Comparison of ENCODE assay signal across 8 cellular contexts in the genomic region with DNA sequence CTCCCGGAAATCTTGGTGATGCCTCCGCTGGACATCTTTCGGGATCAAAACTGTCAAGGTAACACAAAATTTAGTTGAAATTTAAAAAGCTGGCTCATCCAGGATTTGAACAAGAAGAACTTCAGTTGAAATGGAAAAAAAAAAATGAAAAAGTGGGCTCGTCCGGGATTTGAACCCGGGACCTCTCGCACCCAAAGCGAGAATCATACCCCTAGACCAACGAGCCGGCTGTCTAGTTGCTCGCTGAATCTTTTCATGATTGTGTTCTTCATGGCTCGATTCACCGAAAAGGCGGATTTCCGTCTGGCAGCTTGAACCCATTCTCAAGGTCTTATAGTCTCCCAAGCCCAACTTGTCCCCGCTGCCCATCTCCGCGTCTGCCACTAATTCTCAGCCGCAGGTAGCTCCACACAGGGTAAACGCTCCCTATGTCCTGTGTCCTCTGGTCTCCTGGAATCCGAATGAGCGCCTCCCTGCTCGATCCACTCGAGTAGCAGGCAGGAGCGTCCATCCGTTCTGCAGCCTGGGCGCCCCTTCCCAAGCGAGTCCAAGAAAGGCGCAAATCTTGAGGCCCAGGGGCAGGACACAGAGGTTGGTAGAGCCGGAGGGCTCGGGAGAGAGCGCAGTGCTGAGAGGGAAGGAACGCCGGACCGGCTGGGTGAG. TPM values are rescaled to one million over a fixed set of nuclear protein-coding genes. Genes with fewer than 3 reads are reported as not detected.
DNase-seq lines count a peak whose midpoint lies in the region; ATAC-seq and TF ChIP-seq lines count a peak whose summit lies in the region.

No MANE protein-coding gene starts in this region.

- H3K36me3 ChIP-seq in smooth muscle cell (ENCODE audit: low read depth) = no peaks in the 10 kb centered on the region

- H3K9ac ChIP-seq in smooth muscle cell (ENCODE audit: low read depth) = no peak overlapping the region

- H3F3A ChIP-seq in smooth muscle cell (ENCODE audit: low read depth) = peaks cover 3% of the 10 kb centered on the region

- no peaks in the 10 kb centered on the region for H3K79me2 ChIP-seq in smooth muscle cell (ENCODE audit: low read depth)

- peak; percentile 92 for DNase-seq in G401 (ENCODE audit: low spot score)
- no peak for DNase-seq in RWPE1 (ENCODE audit: low spot score)
- peak; percentile 85 for DNase-seq in astrocyte of the hippocampus (ENCODE audit: low read depth, low spot score)
- no peak for DNase-seq in smooth muscle cell (lab: John Stamatoyannopoulos, UW; ENCODE audit: unreplicated experiment)
- DNase-seq in NCI-H187 (lab: John Stamatoyannopoulos, UW) = no peak
- no peak for DNase-seq in NCI-H524 (lab: John Stamatoyannopoulos, UW)

- no peaks in the 10 kb centered on the region for H3K27me3 ChIP-seq in smooth muscle cell (ENCODE audit: low read depth)

- TF ChIP-seq CTCF in RWPE1 (conservative IDR thresholded peaks at IDR 0.05; ENCODE audit: low read depth) (no peak), smooth muscle cell (IDR thresholded peaks at IDR 0.05; ENCODE audit: borderline replicate concordance, insufficient read depth, poor library complexity, severe bottlenecking) (no peak)

- peak overlapping the region; percentile 65 for H3K4me3 ChIP-seq in iPS-18c (ENCODE audit: insufficient read depth, low read depth, low read length)
- H3K4me3 ChIP-seq in smooth muscle cell = peak overlapping the region; percentile 73

- POLR2A ChIA-PET in RWPE1 (lab: Yijun Ruan, JAX; ENCODE audit: low non-redundant PET) = interaction anchor here (1.7 kb wide), 1 partner anchor 16 kb away, joined by 4 read pairs; a partner anchor contains a TSS

- in situ Hi-C loops in G401 (cut with HindIII; ENCODE audit: low sequenced_read_pairs) = no loop called here

- no peaks in the 10 kb centered on the region for H3K9me3 ChIP-seq in iPS-18c (ENCODE audit: control insufficient read depth, insufficient read depth, low read length)
- H3K9me3 ChIP-seq in smooth muscle cell (replicated peaks; ENCODE audit: low read depth) = no peaks in the 10 kb centered on the region

- H3K27ac ChIP-seq in RWPE1 (peak overlapping the region; percentile 93), smooth muscle cell (ENCODE audit: low read depth) (peak overlapping the region; percentile 60)

- WGBS in smooth muscle cell (ENCODE audit: low lambda C conversion rate) = 1% methylated on average over 35 of the region's 35 CpGs

- no peak for ATAC-seq in HG02610 (IDR thresholded peaks at IDR 0.05; ENCODE audit: unreplicated experiment)

- peak overlapping the region; percentile 91 for H2AFZ ChIP-seq in smooth muscle cell (ENCODE audit: low read depth)

- H4K20me1 ChIP-seq in smooth muscle cell (ENCODE audit: low read depth) = no peaks in the 10 kb centered on the region

- H3K4me1 ChIP-seq in smooth muscle cell (ENCODE audit: low read depth) = peaks cover 8% of the 10 kb centered on the region

- CTCF ChIA-PET in RWPE1 (lab: Yijun Ruan, JAX) = interaction anchor here (0.5 to 4.9 kb wide), 6 partner anchors 13 to 387 kb away, joined by 3 to 24 read pairs (median 4); a partner anchor contains a TSS

- H3K4me2 ChIP-seq in smooth muscle cell = peak overlapping the region; percentile 93

RNA-seq across cellular contexts. Expression of a gene that starts 16.2 kb away (rescaled TPM):
- 3.9 and 5.1 TPM in 2 replicates for total RNA-seq in G401 (2014; rRNA removed; shearing (Covaris generic))
- 3.4 TPM in 1 of 2 replicates, not detected in the other for total RNA-seq in smooth muscle cell
- polyA plus RNA-seq in smooth muscle cell = 0.45 TPM in 1 of 2 replicates, not detected in the other

RNA-seq across cellular contexts. Expression of a gene that starts 34.2 kb away (rescaled TPM):
- 23.0 and 27.3 TPM in 2 replicates for total RNA-seq in G401 (2014; rRNA removed; shearing (Covaris generic))
- 6.3 and 7.5 TPM in 2 replicates for total RNA-seq in smooth muscle cell
- polyA plus RNA-seq in smooth muscle cell = 2.4 and 2.6 TPM in 2 replicates

RNA-seq across cellular contexts. Expression of a gene that starts 41.4 kb away (rescaled TPM):
- total RNA-seq in G401 (2014; rRNA removed; shearing (Covaris generic)) = not detected in 2 replicates
- not detected in 2 replicates for total RNA-seq in smooth muscle cell
- polyA plus RNA-seq in smooth muscle cell = not detected in 2 replicates

RNA-seq across cellular contexts. Expression of a gene that starts 54.9 kb away (rescaled TPM):
- 4,601 and 5,352 TPM in 2 replicates for total RNA-seq in G401 (2014; rRNA removed; shearing (Covaris generic))
- total RNA-seq in smooth muscle cell = 2,098 and 2,144 TPM in 2 replicates
- polyA plus RNA-seq in smooth muscle cell = 617 and 686 TPM in 2 replicates

RNA-seq across cellular contexts. Expression of a gene that starts 57.9 kb away (rescaled TPM):
- not detected in 2 replicates for total RNA-seq in G401 (2014; rRNA removed; shearing (Covaris generic))
- not detected in 2 replicates for total RNA-seq in smooth muscle cell
- not detected in 2 replicates for polyA plus RNA-seq in smooth muscle cell

Comparison
In these comparisons a context has a peak if more than half of its experiments do, and no peak if none do; other contexts are left out.
1. DNase-seq: peak in G401 (single experiment) and astrocyte of the hippocampus (single experiment); none in RWPE1 (single experiment), smooth muscle cell (single experiment), NCI-H187 (0 of 2) and NCI-H524 (0 of 2).